22 cellular contexts compared by ENCODE assay signal in genomic region chr22:48882636-48883200, GRCh38.
DNase-seq lines count a peak whose midpoint lies in the region; ATAC-seq and TF ChIP-seq lines count a peak whose summit lies in the region.
"Had no signal": no experiment of that assay in that cellular context is flagged by ENCODE, and none has a peak within 500 bp of the region (broad histone marks: within the 10 kb centered on the region; RNA-seq: fewer than 3 reads in every experiment).

No MANE protein-coding gene starts in this region.

- H3K4me1 ChIP-seq in right cardiac atrium (ENCODE audit: control insufficient read depth, insufficient read depth, low read length) (no peaks in the 10 kb centered on the region), mesenchymal stem cell (ENCODE audit: control insufficient read depth, insufficient read depth, low read depth, low read length) (no peaks in the 10 kb centered on the region), suprapubic skin (no peaks in the 10 kb centered on the region)

- no peaks in the 10 kb centered on the region for H3K27me3 ChIP-seq in right cardiac atrium (ENCODE audit: control insufficient read depth, insufficient read depth)
- no peaks in the 10 kb centered on the region for H3K27me3 ChIP-seq in mesenchymal stem cell (ENCODE audit: control insufficient read depth in 1 of 2, insufficient read depth in 1 of 2, low read length in 2 of 2)
- peaks cover 35% of the 10 kb centered on the region for H3K27me3 ChIP-seq in suprapubic skin

- H3K9me3 ChIP-seq in right cardiac atrium (ENCODE audit: control insufficient read depth, low read length) (no peaks in the 10 kb centered on the region), mesenchymal stem cell (ENCODE audit: control insufficient read depth, low read length) (no peaks in the 10 kb centered on the region), suprapubic skin (no peaks in the 10 kb centered on the region)

- H3K4ac ChIP-seq in mesenchymal stem cell (ENCODE audit: low read depth in 1 of 2, low read length in 2 of 2), result no peak overlapping the region

- no peak overlapping the region for H2BK5ac ChIP-seq in mesenchymal stem cell (ENCODE audit: low read depth, low read length, poor library complexity, severe bottlenecking)

- no peaks in the 10 kb centered on the region for H3K4me1 Mint-ChIP-seq in chondrocyte (ENCODE audit: low read depth)
- H3K4me1 Mint-ChIP-seq: CD8-positive, alpha-beta memory T cell had no signal

- H3K9me3 Mint-ChIP-seq in chondrocyte (ENCODE audit: low read depth), result no peaks in the 10 kb centered on the region
- H3K9me3 Mint-ChIP-seq: CD8-positive, alpha-beta memory T cell had no signal

- H2BK120ac ChIP-seq in mesenchymal stem cell (ENCODE audit: low read depth, low read length), result no peak overlapping the region

- H2BK15ac ChIP-seq in mesenchymal stem cell (ENCODE audit: low read depth, poor library complexity, severe bottlenecking), result no peak overlapping the region

- peak overlapping the region; percentile 14 for H4K91ac ChIP-seq in mesenchymal stem cell (ENCODE audit: low read length)

- H2AFZ ChIP-seq in mesenchymal stem cell (ENCODE audit: low read depth, low read length), result no peak overlapping the region

- peaks cover 0 to 3% of the 10 kb centered on the region in 2 experiments for H3K36me3 ChIP-seq in mesenchymal stem cell (ENCODE audit: control insufficient read depth in 1 of 2, insufficient read depth in 2 of 2, low read depth in 1 of 2, low read length in 2 of 2)
- no peaks in the 10 kb centered on the region for H3K36me3 ChIP-seq in suprapubic skin

- ATAC-seq in right cardiac atrium, result no peak
- ATAC-seq: Panc1, Right ventricle myocardium inferior had no signal

- WGBS in right cardiac atrium, result 69% methylated on average over 17 of the region's 17 CpGs
- WGBS in mesenchymal stem cell, result 75% methylated on average over 17 of the region's 17 CpGs
- 66% methylated on average over 14 of the region's 17 CpGs for WGBS in suprapubic skin

- H3K18ac ChIP-seq in mesenchymal stem cell (ENCODE audit: low read depth in 1 of 2, low read length in 2 of 2), result no peak overlapping the region

- no peak for TF ChIP-seq CTCF in chondrocyte (IDR thresholded peaks at IDR 0.05)
- TF ChIP-seq CTCF in suprapubic skin (IDR thresholded peaks at IDR 0.05), result no peak

- DNase-seq in cardiac septum (ENCODE audit: low spot score), result peak; percentile 55
- DNase-seq in right cardiac atrium, result no peak
- DNase-seq in chondrocyte (ENCODE audit: low spot score), result peak; percentile 75
- DNase-seq in mesenchymal stem cell, result no peak
- peak; percentile 22 to 62 for DNase-seq in suprapubic skin (ENCODE audit: low spot score in 2 of 2)
- DNase-seq in mucosa of gallbladder (ENCODE audit: low spot score), result no peak
- DNase-seq in NCI-H1694 treated with DMSO at 0.1 percent for 48 hours (lab: John Stamatoyannopoulos, UW), result no peak
- DNase-seq: Calu3, DMS153, H7, HFFc6, KBM-7, NCI-H1105, NCI-H146, NCI-H2029 treated with DMSO at 0.1 percent for 48 hours, NCI-H345, NCI-H524, NCI-H774 had no signal

- H3K4me2 ChIP-seq in mesenchymal stem cell (ENCODE audit: low read length, poor library complexity, severe bottlenecking), result no peak overlapping the region

- TF ChIP-seq POLR2A in suprapubic skin (IDR thresholded peaks at IDR 0.05), result no peak

- no peak for TF ChIP-seq EP300 in suprapubic skin (IDR thresholded peaks at IDR 0.05)

- H3K27ac Mint-ChIP-seq in chondrocyte (ENCODE audit: unreplicated experiment), result no peak overlapping the region
- H3K27ac Mint-ChIP-seq: CD8-positive, alpha-beta memory T cell; HFFc6 had no signal

- H3K27ac ChIP-seq in right cardiac atrium (ENCODE audit: low read length) (no peak overlapping the region), mesenchymal stem cell (ENCODE audit: low read length, poor library complexity, severe bottlenecking) (no peak overlapping the region), suprapubic skin (no peak overlapping the region)
- H3K27ac ChIP-seq: C4-2B had no signal

- no peak overlapping the region for H3K4me3 ChIP-seq in right cardiac atrium (ENCODE audit: low read length)
- H3K4me3 ChIP-seq in mesenchymal stem cell (ENCODE audit: insufficient read depth in 1 of 2, low read depth in 1 of 2, low read length in 2 of 2), result no peak overlapping the region
- H3K4me3 ChIP-seq in suprapubic skin, result no peak overlapping the region

- H3K9ac ChIP-seq in mesenchymal stem cell (ENCODE audit: low read length), result no peak overlapping the region

- intact Hi-C loops in cardiac septum (cut with DNase I), result no loop called here
- intact Hi-C loops in right cardiac atrium (cut with DNase I), result no loop called here

- H3K27me3 Mint-ChIP-seq in chondrocyte (ENCODE audit: low read depth), result peaks cover 6% of the 10 kb centered on the region

- no peak overlapping the region for H3K23ac ChIP-seq in mesenchymal stem cell (ENCODE audit: low read length in 2 of 2)

- no peak overlapping the region for H3K14ac ChIP-seq in mesenchymal stem cell (ENCODE audit: low read length in 2 of 2)

- H3K79me1 ChIP-seq in mesenchymal stem cell (replicated peaks; ENCODE audit: low read length, poor library complexity, severe bottlenecking), result no peaks in the 10 kb centered on the region

- H4K8ac ChIP-seq in mesenchymal stem cell (ENCODE audit: low read length), result no peak overlapping the region

- H2BK12ac ChIP-seq in mesenchymal stem cell (ENCODE audit: low read length in 2 of 2), result no peak overlapping the region

- H3K36me3 Mint-ChIP-seq in chondrocyte (ENCODE audit: low read depth), result no peaks in the 10 kb centered on the region
- H3K36me3 Mint-ChIP-seq: CD8-positive, alpha-beta memory T cell had no signal

- no peak overlapping the region for H2AK5ac ChIP-seq in mesenchymal stem cell (ENCODE audit: low read length, severe bottlenecking)

- no peak overlapping the region for H3K4me3 Mint-ChIP-seq in chondrocyte (ENCODE audit: unreplicated experiment)
- H3K4me3 Mint-ChIP-seq: CD8-positive, alpha-beta memory T cell; HFFc6 had no signal

Comparison
In these comparisons a context has a peak if more than half of its experiments do, and no peak if none do; other contexts are left out.
1. DNase-seq: peak in cardiac septum (single experiment), chondrocyte (single experiment) and suprapubic skin (2 of 2); none in right cardiac atrium (0 of 3), mesenchymal stem cell (single experiment), mucosa of gallbladder (single experiment) and NCI-H1694 treated with DMSO at 0.1 percent for 48 hours (single experiment).